In genomic region chr9:20508242-20508641, GRCh38 we compare ENCODE assay signal across 9 cellular contexts.
DNase-seq lines count a peak whose midpoint lies in the region; ATAC-seq and TF ChIP-seq lines count a peak whose summit lies in the region.
"Had no signal": no experiment of that assay in that cellular context is flagged by ENCODE, and none has a peak within 500 bp of the region (broad histone marks: within the 10 kb centered on the region; RNA-seq: fewer than 3 reads in every experiment).

No MANE protein-coding gene starts in this region.

- TF ChIP-seq CTCF in GM13976 (IDR thresholded peaks at IDR 0.05; ENCODE audit: borderline replicate concordance, control extremely low read depth, extremely low read depth, insufficient read depth, missing control alignments) (no peak), fibroblast of villous mesenchyme (IDR thresholded peaks at IDR 0.05; ENCODE audit: insufficient read depth, low read depth, low read length) (no peak), ascending aorta (IDR thresholded peaks at IDR 0.05) (no peak)

- H3K4me3 ChIP-seq in fibroblast of villous mesenchyme (ENCODE audit: low read depth, low read length), result no peak overlapping the region
- H3K4me3 ChIP-seq in ascending aorta, result no peak overlapping the region

- intact Hi-C loops in ascending aorta (cut with DNase I), result no loop called here

- H3K27me3 ChIP-seq in ascending aorta, result no peaks in the 10 kb centered on the region

- in situ Hi-C loops in GM13976 (cut with MboI; ENCODE audit: low sequenced_read_pairs, unreplicated experiment), result no loop called here

- DNase-seq in GM13976 (ENCODE audit: low spot score) (peak; percentile 48), fibroblast of villous mesenchyme (ENCODE audit: low read depth) (peak; percentile 69), ascending aorta (ENCODE audit: low spot score in 2 of 2) (no peak), NCI-H748 (lab: John Stamatoyannopoulos, UW; ENCODE audit: unreplicated experiment) (no peak), GM19238 (ENCODE audit: insufficient read length, low spot score) (no peak)
- DNase-seq: effector memory CD4-positive, alpha-beta T cell had no signal

- H3K27ac ChIP-seq in KOPT-K1 (ENCODE audit: low read depth, low read length, poor library complexity, severe bottlenecking) (peak overlapping the region; percentile 50), ascending aorta (no peak overlapping the region)

- H3K36me3 ChIP-seq in KOPT-K1 (ENCODE audit: insufficient read depth, low read length), result no peaks in the 10 kb centered on the region
- H3K36me3 ChIP-seq in ascending aorta, result no peaks in the 10 kb centered on the region

- peaks cover 0 to 5% of the 10 kb centered on the region in 2 donors for H3K4me1 ChIP-seq in ascending aorta

- H3K9me3 ChIP-seq in KOPT-K1 (ENCODE audit: insufficient read depth, low read length, poor library complexity, severe bottlenecking), result no peaks in the 10 kb centered on the region
- no peaks in the 10 kb centered on the region for H3K9me3 ChIP-seq in ascending aorta

- peak; percentile 75 for ATAC-seq in GM21526 (IDR thresholded peaks at IDR 0.05; ENCODE audit: low FRiP score, unreplicated experiment)
- ATAC-seq in GM18517 (IDR thresholded peaks at IDR 0.05; ENCODE audit: unreplicated experiment), result no peak

Comparison
In these comparisons a context has a peak if more than half of its experiments do, and no peak if none do; other contexts are left out.
1. DNase-seq: peak in GM13976 (single experiment) and fibroblast of villous mesenchyme (single experiment); none in ascending aorta (0 of 2), NCI-H748 (single experiment) and GM19238 (single experiment).